9 cellular contexts compared by ENCODE assay signal in genomic region chr19:45793178-45793564, GRCh38. TPM values are rescaled to one million over a fixed set of nuclear protein-coding genes. Genes with fewer than 3 reads are reported as not detected.
DNase-seq lines count a peak whose midpoint lies in the region; TF ChIP-seq lines count a peak whose summit lies in the region.
"Had no signal": no experiment of that assay in that cellular context is flagged by ENCODE, and none has a peak within 500 bp of the region (broad histone marks: within the 10 kb centered on the region; RNA-seq: fewer than 3 reads in every experiment).

No MANE protein-coding gene starts in this region.

- TF ChIP-seq EP300 in stomach (IDR thresholded peaks at IDR 0.05): no peak

- H3K27me3 Mint-ChIP-seq in activated T-cell treated with anti-CD3 and anti-CD28 coated beads, Interleukin-2, amount 50 U/mL, for 24 hours: peaks cover 36% of the 10 kb centered on the region
- H3K27me3 Mint-ChIP-seq in activated CD4-positive, alpha-beta memory T cell treated with anti-CD3 and anti-CD28 coated beads for 36 hours: peaks cover 21% of the 10 kb centered on the region

- intact Hi-C loops in activated CD4-positive, alpha-beta memory T cell treated with anti-CD3 and anti-CD28 coated beads for 36 hours (cut with micrococcal nuclease): loop anchor here (1.0 to 2.0 kb wide), 2 partner anchors 14 to 70 kb away; partner anchors contain the start of gene SYMPK
- intact Hi-C loops in stomach (cut with DNase I; ENCODE audit: low total_unique reads): no loop called here

- H3K36me3 ChIP-seq in iPS-18a (ENCODE audit: control insufficient read depth, low read depth, low read length) (peaks cover 19% of the 10 kb centered on the region), stomach (peaks cover 25 to 28% (median 27%) of the 10 kb centered on the region in 4 donors), H7 (replicated peaks; ENCODE audit: control insufficient read depth, insufficient read depth, low read length) (peaks cover 11% of the 10 kb centered on the region)

- 29 to 43% (median 35%) methylated on average over 3 of the region's 3 CpGs for WGBS in stomach, 5 donors

- peaks cover 33% of the 10 kb centered on the region for H3K36me3 Mint-ChIP-seq in activated T-cell treated with anti-CD3 and anti-CD28 coated beads, Interleukin-2, amount 50 U/mL, for 24 hours (ENCODE audit: low read depth)
- peaks cover 27% of the 10 kb centered on the region for H3K36me3 Mint-ChIP-seq in activated CD4-positive, alpha-beta memory T cell treated with anti-CD3 and anti-CD28 coated beads for 36 hours

- H3K27me3 ChIP-seq in iPS-18a (ENCODE audit: control insufficient read depth, insufficient read depth, low read length): no peaks in the 10 kb centered on the region
- H3K27me3 ChIP-seq in stomach: peaks cover 0 to 27% (median 0%) of the 10 kb centered on the region in 3 donors
- peaks cover 2% of the 10 kb centered on the region for H3K27me3 ChIP-seq in H7 (ENCODE audit: control insufficient read depth, insufficient read depth, low read length)

- H3K4me1 Mint-ChIP-seq in activated T-cell treated with anti-CD3 and anti-CD28 coated beads, Interleukin-2, amount 50 U/mL, for 24 hours (ENCODE audit: low read depth): peaks cover 29% of the 10 kb centered on the region
- peaks cover 30% of the 10 kb centered on the region for H3K4me1 Mint-ChIP-seq in activated CD4-positive, alpha-beta memory T cell treated with anti-CD3 and anti-CD28 coated beads for 36 hours (ENCODE audit: low read depth)

- POLR2A ChIA-PET in activated CD4-positive, alpha-beta memory T cell treated with anti-CD3 and anti-CD28 coated beads for 36 hours (lab: Charles Lee): interaction anchor here (0.7 to 1.4 kb wide), 4 partner anchors 14 to 70 kb away, joined by 3 read pairs; partner anchors contain the start of gene SIX5

- DNase-seq in activated T-cell treated with anti-CD3 and anti-CD28 coated beads, Interleukin-2, amount 50 U/mL, for 24 hours: no peak
- DNase-seq in activated T-cell treated with anti-CD3 and anti-CD28 coated beads for 4 hours (no peak), stomach (no peak), NCI-H2171 treated with DMSO at 0.1 percent for 48 hours (lab: John Stamatoyannopoulos, UW) (no peak), NCI-H146 (lab: John Stamatoyannopoulos, UW) (no peak), H7 (no peak)
- DNase-seq in activated CD4-positive, alpha-beta memory T cell treated with anti-CD3 and anti-CD28 coated beads for 36 hours: no peak

- H3K9ac ChIP-seq in iPS-18a (ENCODE audit: low read length): no peak overlapping the region

- no peak for TF ChIP-seq POLR2A in stomach (IDR thresholded peaks at IDR 0.05)

- H3K9me3 ChIP-seq in iPS-18a (ENCODE audit: control insufficient read depth, low read depth, low read length) (no peaks in the 10 kb centered on the region), stomach (no peaks in the 10 kb centered on the region)

- no peak for TF ChIP-seq CTCF in stomach (IDR thresholded peaks at IDR 0.05)

- CTCF ChIA-PET in activated CD4-positive, alpha-beta memory T cell treated with anti-CD3 and anti-CD28 coated beads for 36 hours (lab: Charles Lee): interaction anchor here (0.5 to 2.4 kb wide), 4 partner anchors 23 to 1691 kb away, joined by 3 to 16 read pairs (median 4); partner anchors contain the start of genes KPTN and SIX5

- H3K27ac ChIP-seq in iPS-18a (ENCODE audit: low read length) (peak overlapping the region; percentile 14), stomach (peak overlapping the region in 4 of 5 donors; percentile 28 to 86 (median 52))

- H3K4me1 ChIP-seq in iPS-18a (ENCODE audit: control insufficient read depth, low read depth, low read length) (peaks cover 9% of the 10 kb centered on the region), stomach (peaks cover 17 to 30% (median 22%) of the 10 kb centered on the region in 4 donors)

- peak overlapping the region; percentile 11 for H3K4me3 ChIP-seq in iPS-18a (ENCODE audit: low read length)
- H3K4me3 ChIP-seq in stomach: peak overlapping the region in 1 of 4 donors; percentile 83
- no peak overlapping the region for H3K4me3 ChIP-seq in H7 (ENCODE audit: insufficient read depth, low read depth, low read length)

- peak overlapping the region; percentile 92 for H3K27ac Mint-ChIP-seq in activated T-cell treated with anti-CD3 and anti-CD28 coated beads, Interleukin-2, amount 50 U/mL, for 24 hours
- peak overlapping the region; percentile 79 for H3K27ac Mint-ChIP-seq in activated CD4-positive, alpha-beta memory T cell treated with anti-CD3 and anti-CD28 coated beads for 36 hours

- H3K4me3 Mint-ChIP-seq in activated T-cell treated with anti-CD3 and anti-CD28 coated beads, Interleukin-2, amount 50 U/mL, for 24 hours: peak overlapping the region; percentile 69
- H3K4me3 Mint-ChIP-seq in activated CD4-positive, alpha-beta memory T cell treated with anti-CD3 and anti-CD28 coated beads for 36 hours: peak overlapping the region; percentile 68

- no peaks in the 10 kb centered on the region for H3K9me3 Mint-ChIP-seq in activated T-cell treated with anti-CD3 and anti-CD28 coated beads, Interleukin-2, amount 50 U/mL, for 24 hours
- H3K9me3 Mint-ChIP-seq in activated CD4-positive, alpha-beta memory T cell treated with anti-CD3 and anti-CD28 coated beads for 36 hours: no peaks in the 10 kb centered on the region

RNA-seq across cellular contexts. Expression of gene DMWD, which starts 0.5 kb away (rescaled TPM):
- total RNA-seq in activated CD4-positive, alpha-beta memory T cell treated with anti-CD3 and anti-CD28 coated beads for 36 hours: 10 to 100 TPM; 43.1 to 45.8 TPM
- 10 to 100 TPM in 4 of 5 donors, 1 to 10 TPM in 1; 5.3 to 52.1 (median 27.9) TPM for total RNA-seq in stomach
- polyA plus RNA-seq in stomach: 10 to 100 TPM; 12.8 to 17.4 (median 15.9) TPM
- total RNA-seq in H7 (2014; rRNA removed; shearing (Covaris generic)): 35.9 and 47.1 TPM in 2 replicates

RNA-seq across cellular contexts. Expression of gene DMPK, which starts 10.9 kb away (rescaled TPM):
- 10 to 100 TPM; 10.7 to 11.0 TPM for total RNA-seq in activated CD4-positive, alpha-beta memory T cell treated with anti-CD3 and anti-CD28 coated beads for 36 hours
- total RNA-seq in stomach: 100 to 1,000 TPM in 2 of 5 donors, 10 to 100 TPM in 3; 53.1 to 248 (median 72.8) TPM
- 10 to 100 TPM; 27.2 to 76.9 (median 56.5) TPM for polyA plus RNA-seq in stomach
- total RNA-seq in H7 (2014; rRNA removed; shearing (Covaris generic)): 6.4 and 18.8 TPM in 2 replicates

RNA-seq across cellular contexts. Expression of gene RSPH6A, which starts 21.9 kb away (rescaled TPM):
- under 1 TPM; 0.12 to 0.19 TPM for total RNA-seq in activated CD4-positive, alpha-beta memory T cell treated with anti-CD3 and anti-CD28 coated beads for 36 hours
- total RNA-seq in stomach: 1 to 10 TPM in 2 of 5 donors, under 1 TPM in 1, not detected in 2; 0.37 to 5.8 (median 1.4) TPM
- polyA plus RNA-seq in stomach: not detected
- 0.38 and 0.44 TPM in 2 replicates for total RNA-seq in H7 (2014; rRNA removed; shearing (Covaris generic))
- polyA plus RNA-seq: BJ had no signal

RNA-seq across cellular contexts. Expression of gene SIX5, which starts 24.1 kb away (rescaled TPM):
- total RNA-seq in activated CD4-positive, alpha-beta memory T cell treated with anti-CD3 and anti-CD28 coated beads for 36 hours: 1 to 10 TPM; 2.3 to 2.4 TPM
- 10 to 100 TPM in 4 of 5 donors, 1 to 10 TPM in 1; 4.0 to 39.1 (median 25.9) TPM for total RNA-seq in stomach
- polyA plus RNA-seq in stomach: 10 to 100 TPM; 14.4 to 23.3 (median 16.6) TPM
- total RNA-seq in H7 (2014; rRNA removed; shearing (Covaris generic)): 18.7 and 22.0 TPM in 2 replicates

RNA-seq across cellular contexts. Expression of gene MEIOSIN, which starts 59.9 kb away (rescaled TPM):
- total RNA-seq in activated CD4-positive, alpha-beta memory T cell treated with anti-CD3 and anti-CD28 coated beads for 36 hours: not detected
- total RNA-seq in stomach: not detected
- not detected for polyA plus RNA-seq in stomach
- not detected in 2 replicates for total RNA-seq in H7 (2014; rRNA removed; shearing (Covaris generic))
- polyA plus RNA-seq: BJ had no signal
